Comparison of ENCODE assay signal across 8 cellular contexts in the genomic region with DNA sequence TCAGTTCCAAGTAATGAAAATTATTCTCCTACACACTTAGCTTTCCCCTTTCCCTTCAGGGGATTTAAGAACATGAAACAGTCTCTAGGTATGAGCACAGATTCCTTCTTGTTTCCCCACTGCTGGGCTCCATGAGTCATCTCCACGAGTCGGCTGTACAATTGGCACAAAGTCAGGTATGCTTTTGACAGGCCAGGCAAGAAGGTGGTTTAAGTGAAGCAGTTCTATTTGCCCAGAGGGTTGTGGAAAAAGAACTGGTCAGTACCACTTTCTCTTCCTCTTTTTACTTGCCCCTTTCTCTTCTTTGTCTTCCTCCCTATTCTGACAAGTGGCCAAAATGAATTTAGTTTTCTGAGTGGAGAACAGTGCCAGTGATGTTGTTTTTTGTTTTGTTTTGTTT. TPM values are rescaled to one million over a fixed set of nuclear protein-coding genes. Genes with fewer than 3 reads are reported as not detected.
DNase-seq lines count a peak whose midpoint lies in the region; FAIRE-seq and TF ChIP-seq lines count a peak whose summit lies in the region.

No MANE protein-coding gene starts in this region.

- in situ Hi-C loops in T47D (cut with HindIII; ENCODE audit: low pct_unique_long_range_greater_than_20kb, low sequenced_read_pairs): no loop called here

- no peak for TF ChIP-seq POLR2A in GM12892 (IDR thresholded peaks at IDR 0.05; ENCODE audit: low read depth, low read length)

- DNase-seq in GM12892 (ENCODE audit: insufficient read length) (no peak), H4 (ENCODE audit: low spot score) (peak; percentile 93), MG63 (peak; percentile 86), T47D (ENCODE audit: low read depth in 1 of 2, low spot score in 1 of 2) (peak; percentile 75 to 98), midbrain (lab: John Stamatoyannopoulos, UW) (peak; percentile 36), KG1 (lab: John Stamatoyannopoulos, UW) (no peak), NCI-H1436 (lab: John Stamatoyannopoulos, UW) (no peak)
- DNase-seq in stimulated activated CD4-positive, alpha-beta T cell treated with anti-CD3 and anti-CD28 coated beads, Interleukin-2, amount 100 ng/mL, for 48 hours: no peak

- H3K4me3 ChIP-seq in MG63: no peak overlapping the region

- no peaks in the 10 kb centered on the region for H3K9me3 ChIP-seq in MG63

- peaks cover 69% of the 10 kb centered on the region for H3K36me3 ChIP-seq in MG63

- H3K27me3 ChIP-seq in MG63: no peaks in the 10 kb centered on the region

- peak; percentile 83 for FAIRE-seq in GM12892 (lab: Jason Lieb, UNC)

RNA-seq across cellular contexts. Expression of a gene that starts 16.3 kb away (rescaled TPM):
- 83.7 TPM for polyA plus RNA-seq in GM12892 (2012; ENCODE audit: missing spikeins)
- 112 and 113 TPM in 2 replicates for total RNA-seq in H4 (2014; rRNA removed; shearing (Covaris generic))
- 108 and 146 TPM in 2 replicates for total RNA-seq in MG63 (2014; rRNA removed; shearing (Covaris generic); ENCODE audit: low replicate concordance)

Comparison
In these comparisons a context has a peak if more than half of its experiments do, and no peak if none do; other contexts are left out.
1. DNase-seq: peak in H4 (single experiment), MG63 (single experiment), T47D (2 of 2) and midbrain (single experiment); none in GM12892 (single experiment), KG1 (single experiment), NCI-H1436 (single experiment) and stimulated activated CD4-positive, alpha-beta T cell treated with anti-CD3 and anti-CD28 coated beads, Interleukin-2, amount 100 ng/mL, for 48 hours (0 of 2).